In genomic region chr10:50510517-50511473, GRCh38 we compare ENCODE assay signal across 1 cellular context.
TF ChIP-seq lines count a peak whose summit lies in the region.

No MANE protein-coding gene starts in this region.

TF ChIP-seq in A549, 52 proteins besides CTCF, POLR2A, EP300 and RAD21 (continued from another document):
- TF ChIP-seq SREBF2 (IDR thresholded peaks at IDR 0.05) (no peak), TFCP2L1 (CRISPR knock-in tag; IDR thresholded peaks at IDR 0.05) (no peak), HOXA7 (CRISPR knock-in tag; IDR thresholded peaks at IDR 0.05) (no peak), JUN (IDR thresholded peaks at IDR 0.05) (no peak)
- TF ChIP-seq, protein P1, sequence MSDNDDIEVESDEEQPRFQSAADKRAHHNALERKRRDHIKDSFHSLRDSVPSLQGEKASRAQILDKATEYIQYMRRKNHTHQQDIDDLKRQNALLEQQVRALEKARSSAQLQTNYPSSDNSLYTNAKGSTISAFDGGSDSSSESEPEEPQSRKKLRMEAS (IDR thresholded peaks at IDR 0.05): no peak
